In genomic region chr10:7561216-7561893, GRCh38 we compare ENCODE assay signal across 13 cellular contexts.
DNase-seq lines count a peak whose midpoint lies in the region; TF ChIP-seq lines count a peak whose summit lies in the region.
"Had no signal": no experiment of that assay in that cellular context is flagged by ENCODE, and none has a peak within 500 bp of the region (broad histone marks: within the 10 kb centered on the region; RNA-seq: fewer than 3 reads in every experiment).

No MANE protein-coding gene starts in this region.

- no peak for TF ChIP-seq POLR2A in transverse colon (IDR thresholded peaks at IDR 0.05)

- no peaks in the 10 kb centered on the region for H3K9me3 ChIP-seq in transverse colon

- no peaks in the 10 kb centered on the region for H3K36me3 ChIP-seq in transverse colon

- no peak for TF ChIP-seq CTCF in fibroblast of mammary gland (conservative IDR thresholded peaks at IDR 0.05; ENCODE audit: control insufficient read depth, insufficient read depth, low read depth, low read length)
- no peak for TF ChIP-seq CTCF in transverse colon (IDR thresholded peaks at IDR 0.05)
- no peak for TF ChIP-seq CTCF in foreskin fibroblast (IDR thresholded peaks at IDR 0.05; ENCODE audit: low read depth, low read length)

- no peak for TF ChIP-seq EP300 in transverse colon (IDR thresholded peaks at IDR 0.05; ENCODE audit: low read depth)

- WGBS in transverse colon (ENCODE audit: low coverage in 1 of 2), 2 donors: 25 to 35% methylated on average over 8 to 19 of the region's 19 CpGs

- H3K4me3 ChIP-seq in fibroblast of mammary gland (ENCODE audit: control insufficient read depth, low read depth, low read length) (no peak overlapping the region), transverse colon (no peak overlapping the region), foreskin fibroblast (ENCODE audit: low read depth in 1 of 2, low read length in 2 of 2) (no peak overlapping the region)

- H3K27me3 ChIP-seq in transverse colon: no peaks in the 10 kb centered on the region

- intact Hi-C loops in transverse colon (cut with DNase I; ENCODE audit: low total_unique reads): no loop called here

- in situ Hi-C loops in transverse colon (cut with MboI; ENCODE audit: low pct_ligation_motif_present in 1 of 4, low pct_unique_long_range_greater_than_20kb in 1 of 4, low sequenced_read_pairs in 3 of 4): no loop called here

- H3K27ac ChIP-seq in transverse colon: peak overlapping the region; percentile 47 to 79 (median 75)
- H3K27ac ChIP-seq: HL-60 had no signal

- peak; percentile 6 to 73 for DNase-seq in NCI-H524 (lab: John Stamatoyannopoulos, UW)
- peak; percentile 22 for DNase-seq in fibroblast of mammary gland (ENCODE audit: low read depth)
- peak; percentile 69 for DNase-seq in mucosa of gallbladder (ENCODE audit: low spot score)
- DNase-seq in transverse colon: peak; percentile 19
- DNase-seq in NOMO-1 (lab: John Stamatoyannopoulos, UW; ENCODE audit: unreplicated experiment in 2 of 2): no peak
- DNase-seq in foreskin fibroblast: no peak
- DNase-seq in glomerular visceral epithelial cell (ENCODE audit: extremely low spot score): no peak
- DNase-seq in NCI-H187 (lab: John Stamatoyannopoulos, UW): no peak
- DNase-seq: activated T-cell treated with anti-CD3 and anti-CD28 coated beads, Interleukin-2, amount 50 U/mL, for 24 hours; stimulated activated CD4-positive, alpha-beta T cell treated with anti-CD3 and anti-CD28 coated beads, Interleukin-12 subunit alpha, Interleukin-12 subunit beta, amount 100 ng/mL, for 4 hours; stimulated activated naive CD4-positive, alpha-beta T cell; SW 1271 had no signal

- H3K4me1 ChIP-seq in transverse colon: peaks cover 11 to 32% (median 21%) of the 10 kb centered on the region in 4 donors

Comparison
In these comparisons a context has a peak if more than half of its experiments do, and no peak if none do; other contexts are left out.
1. DNase-seq: peak in NCI-H524 (2 of 2), fibroblast of mammary gland (single experiment), mucosa of gallbladder (single experiment) and transverse colon (single experiment); none in NOMO-1 (0 of 2), foreskin fibroblast (0 of 2), glomerular visceral epithelial cell (single experiment) and NCI-H187 (0 of 2).